1 cellular context compared by ENCODE assay signal in genomic region chr3:170524072-170524471, GRCh38.
A peak's percentile ranks its signal among the peaks of the same experiment; 100 is the strongest.
TF ChIP-seq lines count a peak whose summit lies in the region.

No MANE protein-coding gene starts in this region.

TF ChIP-seq in HEK293, 187 proteins besides CTCF, POLR2A, EP300 and RAD21 (continued from another document):
- TF ChIP-seq, protein P1, sequence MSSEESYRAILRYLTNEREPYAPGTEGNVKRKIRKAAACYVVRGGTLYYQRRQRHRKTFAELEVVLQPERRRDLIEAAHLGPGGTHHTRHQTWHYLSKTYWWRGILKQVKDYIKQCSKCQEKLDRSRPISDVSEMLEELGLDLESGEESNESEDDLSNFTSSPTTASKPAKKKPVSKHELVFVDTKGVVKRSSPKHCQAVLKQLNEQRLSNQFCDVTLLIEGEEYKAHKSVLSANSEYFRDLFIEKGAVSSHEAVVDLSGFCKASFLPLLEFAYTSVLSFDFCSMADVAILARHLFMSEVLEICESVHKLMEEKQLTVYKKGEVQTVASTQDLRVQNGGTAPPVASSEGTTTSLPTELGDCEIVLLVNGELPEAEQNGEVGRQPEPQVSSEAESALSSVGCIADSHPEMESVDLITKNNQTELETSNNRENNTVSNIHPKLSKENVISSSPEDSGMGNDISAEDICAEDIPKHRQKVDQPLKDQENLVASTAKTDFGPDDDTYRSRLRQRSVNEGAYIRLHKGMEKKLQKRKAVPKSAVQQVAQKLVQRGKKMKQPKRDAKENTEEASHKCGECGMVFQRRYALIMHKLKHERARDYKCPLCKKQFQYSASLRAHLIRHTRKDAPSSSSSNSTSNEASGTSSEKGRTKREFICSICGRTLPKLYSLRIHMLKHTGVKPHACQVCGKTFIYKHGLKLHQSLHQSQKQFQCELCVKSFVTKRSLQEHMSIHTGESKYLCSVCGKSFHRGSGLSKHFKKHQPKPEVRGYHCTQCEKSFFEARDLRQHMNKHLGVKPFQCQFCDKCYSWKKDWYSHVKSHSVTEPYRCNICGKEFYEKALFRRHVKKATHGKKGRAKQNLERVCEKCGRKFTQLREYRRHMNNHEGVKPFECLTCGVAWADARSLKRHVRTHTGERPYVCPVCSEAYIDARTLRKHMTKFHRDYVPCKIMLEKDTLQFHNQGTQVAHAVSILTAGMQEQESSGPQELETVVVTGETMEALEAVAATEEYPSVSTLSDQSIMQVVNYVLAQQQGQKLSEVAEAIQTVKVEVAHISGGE (tag by site-specific recombination; conservative IDR thresholded peaks at IDR 0.05; ENCODE audit: low read depth), result no peak
- TF ChIP-seq SCRT2 (tag by site-specific recombination; IDR thresholded peaks at IDR 0.05), result no peak
- peak; percentile 54 for TF ChIP-seq ZBTB6 (tag by site-specific recombination; IDR thresholded peaks at IDR 0.05)
- peak; percentile 79 for TF ChIP-seq ZNF600 (tag by site-specific recombination; IDR thresholded peaks at IDR 0.05)
- peak; percentile 31; the same call in 1 of the 2 replicates for TF ChIP-seq PRDM10 (tag by site-specific recombination; IDR thresholded peaks at IDR 0.05)
- TF ChIP-seq, protein P2, sequence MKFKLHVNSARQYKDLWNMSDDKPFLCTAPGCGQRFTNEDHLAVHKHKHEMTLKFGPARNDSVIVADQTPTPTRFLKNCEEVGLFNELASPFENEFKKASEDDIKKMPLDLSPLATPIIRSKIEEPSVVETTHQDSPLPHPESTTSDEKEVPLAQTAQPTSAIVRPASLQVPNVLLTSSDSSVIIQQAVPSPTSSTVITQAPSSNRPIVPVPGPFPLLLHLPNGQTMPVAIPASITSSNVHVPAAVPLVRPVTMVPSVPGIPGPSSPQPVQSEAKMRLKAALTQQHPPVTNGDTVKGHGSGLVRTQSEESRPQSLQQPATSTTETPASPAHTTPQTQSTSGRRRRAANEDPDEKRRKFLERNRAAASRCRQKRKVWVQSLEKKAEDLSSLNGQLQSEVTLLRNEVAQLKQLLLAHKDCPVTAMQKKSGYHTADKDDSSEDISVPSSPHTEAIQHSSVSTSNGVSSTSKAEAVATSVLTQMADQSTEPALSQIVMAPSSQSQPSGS (tag by site-specific recombination; IDR thresholded peaks at IDR 0.05; ENCODE audit: low read depth), result peak; percentile 86
- 0 out of 2 replicates have a peak, but pooled peaks have one; percentile 20 for TF ChIP-seq ZNF335 (tag by site-specific recombination; conservative IDR thresholded peaks at IDR 0.05)
- peak; percentile 61 for TF ChIP-seq ZNF629 (tag by site-specific recombination; IDR thresholded peaks at IDR 0.05)
- TF ChIP-seq RBAK (tag by site-specific recombination; IDR thresholded peaks at IDR 0.05), result no peak
- TF ChIP-seq ZNF18 (tag by site-specific recombination; IDR thresholded peaks at IDR 0.05), result 0 out of 2 replicates have a peak, but pooled peaks have one; percentile 19
- TF ChIP-seq ZXDB (tag by site-specific recombination; IDR thresholded peaks at IDR 0.05), result no peak
- TF ChIP-seq ZNF16 (tag by site-specific recombination; IDR thresholded peaks at IDR 0.05; ENCODE audit: low read depth), result no peak
